37 cellular contexts compared by ENCODE assay signal in the genomic region with DNA sequence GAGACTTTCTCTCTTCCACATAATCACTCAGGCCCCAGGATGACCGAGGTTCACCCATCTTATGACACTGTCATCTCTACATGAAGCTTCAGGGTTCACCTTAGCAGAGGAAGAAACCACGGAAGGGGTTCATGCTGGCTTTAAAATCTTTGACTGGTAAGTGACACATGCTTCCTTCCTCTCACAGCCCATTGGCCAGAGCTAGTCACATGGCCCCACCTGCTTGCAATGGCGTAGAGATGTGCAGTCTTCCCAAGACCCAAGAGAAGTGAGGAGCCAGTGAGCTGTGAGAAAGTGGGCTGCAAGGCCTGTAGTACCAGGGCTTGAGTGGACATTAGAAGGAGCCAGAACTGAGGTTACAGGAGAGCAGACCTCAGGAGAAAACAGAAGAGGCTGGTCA.
"Had no signal": no experiment of that assay in that cellular context is flagged by ENCODE, and none has a peak within 500 bp of the region (broad histone marks: within the 10 kb centered on the region; RNA-seq: fewer than 3 reads in every experiment).

No MANE protein-coding gene starts in this region.

- H3K27ac Mint-ChIP-seq: activated CD4-positive, alpha-beta memory T cell treated with anti-CD3 and anti-CD28 coated beads, Interleukin-2, amount 10 ng/mL, durations not matched to agents 7 days and 5 days; activated CD4-positive, alpha-beta T cell treated with anti-CD3 and anti-CD28 coated beads for 36 hours; activated CD4-positive, alpha-beta T cell treated with anti-CD3 and anti-CD28 coated beads, Interleukin-2, amount 10 ng/mL, durations not matched to agents 7 days and 5 days; activated CD8-positive, alpha-beta memory T cell treated with anti-CD3 and anti-CD28 coated beads, Interleukin-2, amount 10 ng/mL, durations not matched to agents 7 days and 5 days; activated CD8-positive, alpha-beta T cell treated with anti-CD3 and anti-CD28 coated beads, Interleukin-2, amount 10 ng/mL, durations not matched to agents 7 days and 5 days; activated naive CD4-positive, alpha-beta T cell treated with anti-CD3 and anti-CD28 coated beads for 36 hours; activated naive CD8-positive, alpha-beta T cell treated with anti-CD3 and anti-CD28 coated beads for 36 hours; activated T-cell treated with anti-CD3 and anti-CD28 coated beads, Interleukin-2, amount 50 U/mL, for 24 hours; activated T-helper 2 cell treated with anti-CD3 and anti-CD28 coated beads, Interferon-gamma antibody, Interleukin-2, Interleukin-4, amounts not matched to agents 10 μg/mL and 5 μg/mL and 100 μg/mL, durations not matched to agents 14 hours and 24 hours and 36 hours; brain; T-helper 1 cell treated with Interleukin-12 subunit alpha and Interleukin-12 subunit beta and Interleukin-4 antibody, amounts not matched to agents 30 μg/mL and 1 μg/mL, for 36 hours; T-helper 2 cell treated with Interferon-gamma antibody and Interleukin-4, amounts not matched to agents 5 μg/mL and 100 μg/mL, for 36 hours had no signal

- H3K4me1 ChIP-seq: ascending aorta had no signal

- H3K27me3 ChIP-seq: ascending aorta, cardiac muscle cell had no signal

- H3K4me3 Mint-ChIP-seq: activated CD4-positive, alpha-beta memory T cell treated with anti-CD3 and anti-CD28 coated beads, Interleukin-2, amount 10 ng/mL, durations not matched to agents 7 days and 5 days; activated CD4-positive, alpha-beta T cell treated with anti-CD3 and anti-CD28 coated beads for 36 hours; activated CD4-positive, alpha-beta T cell treated with anti-CD3 and anti-CD28 coated beads, Interleukin-2, amount 10 ng/mL, durations not matched to agents 7 days and 5 days; activated CD8-positive, alpha-beta memory T cell treated with anti-CD3 and anti-CD28 coated beads, Interleukin-2, amount 10 ng/mL, durations not matched to agents 7 days and 5 days; activated CD8-positive, alpha-beta T cell treated with anti-CD3 and anti-CD28 coated beads, Interleukin-2, amount 10 ng/mL, durations not matched to agents 7 days and 5 days; activated naive CD4-positive, alpha-beta T cell treated with anti-CD3 and anti-CD28 coated beads for 36 hours; activated naive CD8-positive, alpha-beta T cell treated with anti-CD3 and anti-CD28 coated beads for 36 hours; activated T-cell treated with anti-CD3 and anti-CD28 coated beads, Interleukin-2, amount 50 U/mL, for 24 hours; brain; central memory CD8-positive, alpha-beta T cell; T-helper 1 cell treated with Interleukin-12 subunit alpha and Interleukin-12 subunit beta and Interleukin-4 antibody, amounts not matched to agents 30 μg/mL and 1 μg/mL, for 36 hours; T-helper 2 cell treated with Interferon-gamma antibody and Interleukin-4, amounts not matched to agents 5 μg/mL and 100 μg/mL, for 36 hours had no signal

- H3K36me3 ChIP-seq: ascending aorta, cardiac muscle cell had no signal

- DNase-seq: activated CD4-positive, alpha-beta memory T cell treated with anti-CD3 and anti-CD28 coated beads, Interleukin-2, amount 10 ng/mL, durations not matched to agents 7 days and 5 days; activated CD4-positive, alpha-beta T cell treated with anti-CD3 and anti-CD28 coated beads for 1 hour; activated CD4-positive, alpha-beta T cell treated with anti-CD3 and anti-CD28 coated beads for 36 hours; activated CD4-positive, alpha-beta T cell treated with anti-CD3 and anti-CD28 coated beads for 48 hours; activated CD4-positive, alpha-beta T cell treated with anti-CD3 and anti-CD28 coated beads, Interleukin-2, amount 10 ng/mL, durations not matched to agents 7 days and 5 days; activated CD4-positive, alpha-beta T cell treated with anti-CD3 and anti-CD28 coated beads, Interleukin-2, amount 50 U/mL, for 48 hours; activated CD4-positive, CD25-positive, alpha-beta regulatory T cell; activated CD8-positive, alpha-beta memory T cell treated with anti-CD3 and anti-CD28 coated beads for 24 hours; activated CD8-positive, alpha-beta memory T cell treated with anti-CD3 and anti-CD28 coated beads, Interleukin-2, amount 10 ng/mL, durations not matched to agents 7 days and 5 days; activated CD8-positive, alpha-beta memory T cell treated with anti-CD3 and anti-CD28 coated beads, Interleukin-2, amount 50 U/mL, for 48 hours; activated CD8-positive, alpha-beta T cell treated with anti-CD3 and anti-CD28 coated beads, Interleukin-2, amount 10 ng/mL, durations not matched to agents 7 days and 5 days; activated effector memory CD4-positive, alpha-beta T cell treated with Interleukin-2 at 50 U/mL for 16 hours; activated gamma-delta T cell; activated naive CD4-positive, alpha-beta T cell treated with anti-CD3 and anti-CD28 coated beads for 36 hours; activated naive CD4-positive, alpha-beta T cell treated with anti-CD3 and anti-CD28 coated beads, Interleukin-2, amount 50 U/mL, for 16 hours; activated naive CD8-positive, alpha-beta T cell treated with anti-CD3 and anti-CD28 coated beads for 36 hours; activated T-cell treated with anti-CD3 and anti-CD28 coated beads, Interleukin-2, amount 50 U/mL, for 24 hours; activated T-cell treated with anti-CD3 and anti-CD28 coated beads, Interleukin-2, amount 50 U/mL, for 48 hours; amygdala; anterior cingulate cortex; caudate nucleus; cerebellar nuclear complex; T-helper 1 cell; T-helper 2 cell; T-helper 9 cell had no signal

- H3K4me1 Mint-ChIP-seq: activated CD4-positive, alpha-beta memory T cell treated with anti-CD3 and anti-CD28 coated beads, Interleukin-2, amount 10 ng/mL, durations not matched to agents 7 days and 5 days; activated CD4-positive, alpha-beta T cell treated with anti-CD3 and anti-CD28 coated beads for 36 hours; activated CD4-positive, alpha-beta T cell treated with anti-CD3 and anti-CD28 coated beads, Interleukin-2, amount 10 ng/mL, durations not matched to agents 7 days and 5 days; activated CD8-positive, alpha-beta memory T cell treated with anti-CD3 and anti-CD28 coated beads, Interleukin-2, amount 10 ng/mL, durations not matched to agents 7 days and 5 days; activated naive CD8-positive, alpha-beta T cell treated with anti-CD3 and anti-CD28 coated beads for 36 hours; brain; central memory CD8-positive, alpha-beta T cell had no signal

- H3K27ac ChIP-seq: ascending aorta, cardiac muscle cell, VCaP had no signal

- H3K9me3 Mint-ChIP-seq: activated CD4-positive, alpha-beta T cell treated with anti-CD3 and anti-CD28 coated beads, Interleukin-2, amount 10 ng/mL, durations not matched to agents 7 days and 5 days; activated T-helper 2 cell treated with anti-CD3 and anti-CD28 coated beads, Interferon-gamma antibody, Interleukin-2, Interleukin-4, amounts not matched to agents 10 μg/mL and 5 μg/mL and 100 μg/mL, durations not matched to agents 14 hours and 24 hours and 36 hours; central memory CD8-positive, alpha-beta T cell had no signal

- H3K27me3 Mint-ChIP-seq: activated CD4-positive, alpha-beta T cell treated with anti-CD3 and anti-CD28 coated beads for 36 hours; activated CD4-positive, alpha-beta T cell treated with anti-CD3 and anti-CD28 coated beads, Interleukin-2, amount 10 ng/mL, durations not matched to agents 7 days and 5 days; activated naive CD8-positive, alpha-beta T cell treated with anti-CD3 and anti-CD28 coated beads for 36 hours; activated T-cell treated with anti-CD3 and anti-CD28 coated beads, Interleukin-2, amount 50 U/mL, for 24 hours had no signal

- H3K9me3 ChIP-seq: ascending aorta had no signal

- ATAC-seq: activated CD4-positive, alpha-beta T cell treated with anti-CD3 and anti-CD28 coated beads for 36 hours; activated CD4-positive, CD25-positive, alpha-beta regulatory T cell treated with anti-CD3 and anti-CD28 coated beads, Interleukin-2, amount 50 U/mL, for 24 hours; activated CD8-positive, alpha-beta memory T cell treated with anti-CD3 and anti-CD28 coated beads, Interleukin-2, amount 10 ng/mL, durations not matched to agents 7 days and 5 days; activated CD8-positive, alpha-beta T cell treated with anti-CD3 and anti-CD28 coated beads, Interleukin-2, amount 10 ng/mL, durations not matched to agents 7 days and 5 days; activated naive CD4-positive, alpha-beta T cell treated with anti-CD3 and anti-CD28 coated beads, Interleukin-2, amount 50 U/mL, for 72 hours had no signal

- FAIRE-seq: bronchial epithelial cell, TTC549 had no signal

- H3K4me3 ChIP-seq: ascending aorta, cardiac muscle cell had no signal

- H3K36me3 Mint-ChIP-seq: activated CD8-positive, alpha-beta memory T cell treated with anti-CD3 and anti-CD28 coated beads, Interleukin-2, amount 10 ng/mL, durations not matched to agents 7 days and 5 days; activated naive CD4-positive, alpha-beta T cell treated with anti-CD3 and anti-CD28 coated beads, Interleukin-2, amount 50 U/mL, for 72 hours; activated naive CD8-positive, alpha-beta T cell treated with anti-CD3 and anti-CD28 coated beads for 36 hours; brain had no signal
